In the genomic region with DNA sequence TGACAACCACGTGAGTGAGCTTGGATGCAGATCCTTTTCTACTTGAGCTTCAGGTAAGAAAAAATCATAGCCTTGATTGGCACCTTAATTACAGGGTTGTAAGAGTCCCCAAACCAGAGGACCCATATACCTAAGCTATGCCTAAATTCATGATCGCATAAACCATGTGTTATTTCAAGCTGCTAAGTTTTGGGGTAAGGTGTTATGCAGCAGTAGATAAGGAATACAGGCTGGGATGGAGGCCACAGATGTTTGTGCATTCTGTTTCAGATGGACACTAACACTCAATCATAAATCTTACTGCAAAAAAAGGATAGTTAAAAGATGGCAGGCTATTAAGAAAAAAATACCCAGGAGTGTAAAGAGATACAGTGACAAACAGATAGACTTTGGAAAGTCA, we compare ENCODE assay signal across 1 cellular context.
TF ChIP-seq lines count a peak whose summit lies in the region.

No MANE protein-coding gene starts in this region.

TF ChIP-seq in A549, 52 proteins besides CTCF, POLR2A, EP300 and RAD21 (continued from another document):
- TF ChIP-seq, protein P1, sequence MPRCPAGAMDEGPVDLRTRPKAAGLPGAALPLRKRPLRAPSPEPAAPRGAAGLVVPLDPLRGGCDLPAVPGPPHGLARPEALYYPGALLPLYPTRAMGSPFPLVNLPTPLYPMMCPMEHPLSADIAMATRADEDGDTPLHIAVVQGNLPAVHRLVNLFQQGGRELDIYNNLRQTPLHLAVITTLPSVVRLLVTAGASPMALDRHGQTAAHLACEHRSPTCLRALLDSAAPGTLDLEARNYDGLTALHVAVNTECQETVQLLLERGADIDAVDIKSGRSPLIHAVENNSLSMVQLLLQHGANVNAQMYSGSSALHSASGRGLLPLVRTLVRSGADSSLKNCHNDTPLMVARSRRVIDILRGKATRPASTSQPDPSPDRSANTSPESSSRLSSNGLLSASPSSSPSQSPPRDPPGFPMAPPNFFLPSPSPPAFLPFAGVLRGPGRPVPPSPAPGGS (IDR thresholded peaks at IDR 0.05) = no peak
- TF ChIP-seq MYC (IDR thresholded peaks at IDR 0.05; ENCODE audit: borderline replicate concordance, low read length) (no peak), RFX5 (IDR thresholded peaks at IDR 0.05) (no peak), CBX2 (IDR thresholded peaks at IDR 0.05; ENCODE audit: borderline replicate concordance, low read depth) (no peak), MAZ (IDR thresholded peaks at IDR 0.05; ENCODE audit: borderline replicate concordance, low read depth, low read length) (no peak), NR3C1 (IDR thresholded peaks at IDR 0.05) (no peak)
